22 cellular contexts compared by ENCODE assay signal in the genomic region with DNA sequence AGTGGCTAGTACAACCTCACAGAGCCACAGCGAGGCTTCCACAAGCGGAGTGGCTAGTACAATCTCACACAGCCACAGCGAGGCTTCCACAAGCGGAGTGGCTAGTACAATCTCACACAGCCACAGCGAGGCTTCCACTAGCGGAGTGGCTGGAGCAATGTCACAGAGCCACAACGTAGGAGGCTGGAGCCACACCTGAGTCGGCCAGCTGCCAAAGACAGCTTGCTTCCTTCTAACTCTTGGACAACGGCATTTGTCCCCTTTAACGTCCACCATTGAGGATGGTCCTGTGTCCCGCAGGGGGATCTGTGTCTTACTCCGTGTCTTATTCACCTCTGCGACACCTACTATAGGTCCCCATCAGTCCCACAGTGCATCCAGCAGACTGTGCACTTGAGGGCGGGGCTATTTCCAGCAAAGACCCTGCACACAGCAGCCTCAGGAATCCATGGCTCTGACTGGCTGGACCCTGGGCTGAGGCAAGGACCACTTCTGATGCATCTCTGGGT. TPM values are rescaled to one million over a fixed set of nuclear protein-coding genes. Genes with fewer than 3 reads are reported as not detected.
DNase-seq lines count a peak whose midpoint lies in the region; ATAC-seq and TF ChIP-seq lines count a peak whose summit lies in the region.
"Had no signal": no experiment of that assay in that cellular context is flagged by ENCODE, and none has a peak within 500 bp of the region (broad histone marks: within the 10 kb centered on the region; RNA-seq: fewer than 3 reads in every experiment).

No MANE protein-coding gene starts in this region.

- no peaks in the 10 kb centered on the region for H3K27me3 Mint-ChIP-seq in activated T-cell treated with anti-CD3 and anti-CD28 coated beads, Interleukin-2, amount 50 U/mL, for 24 hours
- H3K27me3 Mint-ChIP-seq in WTC11 (ENCODE audit: low read depth) (no peaks in the 10 kb centered on the region), glutamatergic neuron (ENCODE audit: unreplicated experiment) (peaks cover 24% of the 10 kb centered on the region), progenitor cell of endocrine pancreas (no peaks in the 10 kb centered on the region)

- peaks cover 48% of the 10 kb centered on the region for H3K36me3 Mint-ChIP-seq in activated T-cell treated with anti-CD3 and anti-CD28 coated beads, Interleukin-2, amount 50 U/mL, for 24 hours (ENCODE audit: low read depth)
- H3K36me3 Mint-ChIP-seq in WTC11 (no peaks in the 10 kb centered on the region), glutamatergic neuron (ENCODE audit: unreplicated experiment) (no peaks in the 10 kb centered on the region), progenitor cell of endocrine pancreas (ENCODE audit: insufficient read depth) (no peaks in the 10 kb centered on the region)

- no peak for DNase-seq in activated T-cell treated with anti-CD3 and anti-CD28 coated beads, Interleukin-2, amount 50 U/mL, for 24 hours
- DNase-seq in activated T-cell treated with anti-CD3 and anti-CD28 coated beads for 4 hours = no peak
- DNase-seq in WTC11 (ENCODE audit: low spot score) = no peak
- peak; percentile 52 for DNase-seq in glutamatergic neuron
- no peak for DNase-seq in progenitor cell of endocrine pancreas (ENCODE audit: low spot score, unreplicated experiment)
- no peak for DNase-seq in RKO (ENCODE audit: low spot score)
- no peak for DNase-seq in activated naive CD4-positive, alpha-beta T cell treated with Interleukin-2 at 50 U/mL for 16 hours
- DNase-seq: 8988T; activated CD4-positive, alpha-beta T cell treated with anti-CD3 and anti-CD28 coated beads for 4 hours; activated naive CD4-positive, alpha-beta T cell; anterior cingulate cortex; left ventricle myocardium inferior; NCI-H1436; NCI-H510A treated with DMSO at 0.1 percent for 48 hours; stimulated activated CD4-positive, alpha-beta T cell treated with anti-CD3 and anti-CD28 coated beads, Interleukin-12 subunit alpha, Interleukin-12 subunit beta, amount 100 ng/mL, for 4 hours had no signal

- no peaks in the 10 kb centered on the region for H3K9me3 Mint-ChIP-seq in activated T-cell treated with anti-CD3 and anti-CD28 coated beads, Interleukin-2, amount 50 U/mL, for 24 hours
- H3K9me3 Mint-ChIP-seq in WTC11 = no peaks in the 10 kb centered on the region
- peaks cover 18% of the 10 kb centered on the region for H3K9me3 Mint-ChIP-seq in glutamatergic neuron (ENCODE audit: unreplicated experiment)
- H3K9me3 Mint-ChIP-seq in progenitor cell of endocrine pancreas (ENCODE audit: low read depth) = no peaks in the 10 kb centered on the region

- CTCF ChIA-PET in WTC11 (lab: Charles Lee) = interaction anchor here (1.6 kb wide), 1 partner anchor 54 kb away, joined by 3 read pairs; no protein-coding TSS in a partner anchor

- TF ChIP-seq CTCF in WTC11 (IDR thresholded peaks at IDR 0.05) (no peak), glutamatergic neuron (IDR thresholded peaks at IDR 0.05; ENCODE audit: partially characterized antibody, unreplicated experiment) (no peak), progenitor cell of endocrine pancreas (IDR thresholded peaks at IDR 0.05; ENCODE audit: unreplicated experiment) (no peak)

- peak overlapping the region; percentile 40 for H3K27ac Mint-ChIP-seq in activated T-cell treated with anti-CD3 and anti-CD28 coated beads, Interleukin-2, amount 50 U/mL, for 24 hours
- H3K27ac Mint-ChIP-seq in WTC11 (peak overlapping the region; percentile 72; the same call in 1 of the 2 replicates), glutamatergic neuron (ENCODE audit: unreplicated experiment) (peak overlapping the region; percentile 93), progenitor cell of endocrine pancreas (peak overlapping the region; percentile 59)

- POLR2A ChIA-PET in WTC11 (lab: Charles Lee) = no interaction called here

- ATAC-seq in WTC11 = no peak
- ATAC-seq in HG03342 (IDR thresholded peaks at IDR 0.05; ENCODE audit: unreplicated experiment) = no peak

- H3K4me1 Mint-ChIP-seq in activated T-cell treated with anti-CD3 and anti-CD28 coated beads, Interleukin-2, amount 50 U/mL, for 24 hours (ENCODE audit: low read depth) = peaks cover 67% of the 10 kb centered on the region
- H3K4me1 Mint-ChIP-seq in WTC11 (peaks cover 57% of the 10 kb centered on the region), glutamatergic neuron (ENCODE audit: low read depth, unreplicated experiment) (peaks cover 56% of the 10 kb centered on the region), progenitor cell of endocrine pancreas (ENCODE audit: low read depth) (peaks cover 29% of the 10 kb centered on the region)

- no peak overlapping the region for H3K4me3 Mint-ChIP-seq in activated T-cell treated with anti-CD3 and anti-CD28 coated beads, Interleukin-2, amount 50 U/mL, for 24 hours
- H3K4me3 Mint-ChIP-seq in WTC11 (no peak overlapping the region), glutamatergic neuron (ENCODE audit: unreplicated experiment) (peak overlapping the region; percentile 81), progenitor cell of endocrine pancreas (ENCODE audit: low read depth) (peak overlapping the region; percentile 24)

TF ChIP-seq in WTC11, 78 proteins besides CTCF, POLR2A, EP300 and RAD21:
- TF ChIP-seq, protein P1, sequence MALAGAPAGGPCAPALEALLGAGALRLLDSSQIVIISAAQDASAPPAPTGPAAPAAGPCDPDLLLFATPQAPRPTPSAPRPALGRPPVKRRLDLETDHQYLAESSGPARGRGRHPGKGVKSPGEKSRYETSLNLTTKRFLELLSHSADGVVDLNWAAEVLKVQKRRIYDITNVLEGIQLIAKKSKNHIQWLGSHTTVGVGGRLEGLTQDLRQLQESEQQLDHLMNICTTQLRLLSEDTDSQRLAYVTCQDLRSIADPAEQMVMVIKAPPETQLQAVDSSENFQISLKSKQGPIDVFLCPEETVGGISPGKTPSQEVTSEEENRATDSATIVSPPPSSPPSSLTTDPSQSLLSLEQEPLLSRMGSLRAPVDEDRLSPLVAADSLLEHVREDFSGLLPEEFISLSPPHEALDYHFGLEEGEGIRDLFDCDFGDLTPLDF (CRISPR knock-in tag; IDR thresholded peaks at IDR 0.05) = no peak
- TF ChIP-seq NFE2L1 (CRISPR knock-in tag; IDR thresholded peaks at IDR 0.05) (no peak), TEAD4 (CRISPR knock-in tag; IDR thresholded peaks at IDR 0.05) (no peak), ESRRA (CRISPR knock-in tag; IDR thresholded peaks at IDR 0.05; ENCODE audit: borderline replicate concordance) (no peak)
- TF ChIP-seq, protein P2, sequence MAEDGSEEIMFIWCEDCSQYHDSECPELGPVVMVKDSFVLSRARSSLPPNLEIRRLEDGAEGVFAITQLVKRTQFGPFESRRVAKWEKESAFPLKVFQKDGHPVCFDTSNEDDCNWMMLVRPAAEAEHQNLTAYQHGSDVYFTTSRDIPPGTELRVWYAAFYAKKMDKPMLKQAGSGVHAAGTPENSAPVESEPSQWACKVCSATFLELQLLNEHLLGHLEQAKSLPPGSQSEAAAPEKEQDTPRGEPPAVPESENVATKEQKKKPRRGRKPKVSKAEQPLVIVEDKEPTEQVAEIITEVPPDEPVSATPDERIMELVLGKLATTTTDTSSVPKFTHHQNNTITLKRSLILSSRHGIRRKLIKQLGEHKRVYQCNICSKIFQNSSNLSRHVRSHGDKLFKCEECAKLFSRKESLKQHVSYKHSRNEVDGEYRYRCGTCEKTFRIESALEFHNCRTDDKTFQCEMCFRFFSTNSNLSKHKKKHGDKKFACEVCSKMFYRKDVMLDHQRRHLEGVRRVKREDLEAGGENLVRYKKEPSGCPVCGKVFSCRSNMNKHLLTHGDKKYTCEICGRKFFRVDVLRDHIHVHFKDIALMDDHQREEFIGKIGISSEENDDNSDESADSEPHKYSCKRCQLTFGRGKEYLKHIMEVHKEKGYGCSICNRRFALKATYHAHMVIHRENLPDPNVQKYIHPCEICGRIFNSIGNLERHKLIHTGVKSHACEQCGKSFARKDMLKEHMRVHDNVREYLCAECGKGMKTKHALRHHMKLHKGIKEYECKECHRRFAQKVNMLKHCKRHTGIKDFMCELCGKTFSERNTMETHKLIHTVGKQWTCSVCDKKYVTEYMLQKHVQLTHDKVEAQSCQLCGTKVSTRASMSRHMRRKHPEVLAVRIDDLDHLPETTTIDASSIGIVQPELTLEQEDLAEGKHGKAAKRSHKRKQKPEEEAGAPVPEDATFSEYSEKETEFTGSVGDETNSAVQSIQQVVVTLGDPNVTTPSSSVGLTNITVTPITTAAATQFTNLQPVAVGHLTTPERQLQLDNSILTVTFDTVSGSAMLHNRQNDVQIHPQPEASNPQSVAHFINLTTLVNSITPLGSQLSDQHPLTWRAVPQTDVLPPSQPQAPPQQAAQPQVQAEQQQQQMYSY (CRISPR knock-in tag; IDR thresholded peaks at IDR 0.05) = no peak
- TF ChIP-seq, protein P3, sequence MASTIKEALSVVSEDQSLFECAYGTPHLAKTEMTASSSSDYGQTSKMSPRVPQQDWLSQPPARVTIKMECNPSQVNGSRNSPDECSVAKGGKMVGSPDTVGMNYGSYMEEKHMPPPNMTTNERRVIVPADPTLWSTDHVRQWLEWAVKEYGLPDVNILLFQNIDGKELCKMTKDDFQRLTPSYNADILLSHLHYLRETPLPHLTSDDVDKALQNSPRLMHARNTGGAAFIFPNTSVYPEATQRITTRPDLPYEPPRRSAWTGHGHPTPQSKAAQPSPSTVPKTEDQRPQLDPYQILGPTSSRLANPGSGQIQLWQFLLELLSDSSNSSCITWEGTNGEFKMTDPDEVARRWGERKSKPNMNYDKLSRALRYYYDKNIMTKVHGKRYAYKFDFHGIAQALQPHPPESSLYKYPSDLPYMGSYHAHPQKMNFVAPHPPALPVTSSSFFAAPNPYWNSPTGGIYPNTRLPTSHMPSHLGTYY (CRISPR knock-in tag; IDR thresholded peaks at IDR 0.05) = no peak

RNA-seq across cellular contexts. Expression of a gene that starts 3.7 kb away (rescaled TPM):
- total RNA-seq in WTC11 (2021) = 60.8 to 62.9 TPM (median 62.0 TPM) in 3 replicates
- total RNA-seq in glutamatergic neuron (ENCODE audit: unreplicated experiment) = 59.7 TPM
- 33.9 and 34.3 TPM in 2 replicates for total RNA-seq in progenitor cell of endocrine pancreas

RNA-seq across cellular contexts. Expression of a gene that starts 23.7 kb away (rescaled TPM):
- total RNA-seq in WTC11 (2021) (84.0 to 87.9 TPM (median 87.7 TPM) in 3 replicates), glutamatergic neuron (ENCODE audit: unreplicated experiment) (56.9 TPM), progenitor cell of endocrine pancreas (132 and 135 TPM in 2 replicates)

RNA-seq across cellular contexts. Expression of a gene that starts 58.4 kb away (rescaled TPM):
- total RNA-seq in WTC11 (2021) = not detected in 3 replicates
- not detected for total RNA-seq in glutamatergic neuron (ENCODE audit: unreplicated experiment)
- total RNA-seq in progenitor cell of endocrine pancreas = not detected in 2 replicates
- total RNA-seq: cerebellum, left ventricle myocardium inferior, MCF 10A, osteocyte, right atrium auricular region, subcutaneous adipose tissue, vagina had no signal

Comparison
In these comparisons a context has a peak if more than half of its experiments do, and no peak if none do; other contexts are left out.
1. H3K27ac Mint-ChIP-seq: peak in every context shown above with its lines; median percentile 93 in glutamatergic neuron; 72 in WTC11; 59 in progenitor cell of endocrine pancreas; 40 in activated T-cell treated with anti-CD3 and anti-CD28 coated beads, Interleukin-2, amount 50 U/mL, for 24 hours.
2. H3K4me3 Mint-ChIP-seq: peak in glutamatergic neuron (single experiment) and progenitor cell of endocrine pancreas (single experiment); none in activated T-cell treated with anti-CD3 and anti-CD28 coated beads, Interleukin-2, amount 50 U/mL, for 24 hours (single experiment) and WTC11 (single experiment).